In the genomic region with DNA sequence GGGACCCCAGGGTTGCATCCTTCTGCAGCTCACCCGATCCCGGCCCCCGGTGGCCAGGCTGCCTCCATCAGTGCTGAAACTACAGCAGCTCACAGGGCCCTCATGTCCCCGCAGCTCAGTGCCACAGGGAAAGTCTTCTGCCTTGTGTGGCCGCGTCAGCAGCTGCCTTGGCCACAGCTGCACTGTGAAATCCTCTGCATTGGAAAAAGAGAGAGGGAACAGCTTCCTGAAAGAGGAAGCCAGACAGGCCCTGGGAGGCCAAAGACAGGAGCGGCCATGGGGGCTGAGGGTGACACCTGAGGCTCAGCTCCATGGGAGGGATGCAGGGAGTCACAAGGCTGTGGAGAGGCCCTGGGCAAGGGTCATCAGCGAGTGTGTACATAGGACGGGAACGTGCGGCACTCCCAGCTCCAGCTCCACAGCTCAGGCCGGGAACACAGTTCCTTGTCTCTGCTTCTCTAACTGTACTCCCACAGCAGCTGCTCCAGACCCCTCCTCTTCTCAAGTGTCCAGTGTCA, we compare ENCODE assay signal across 19 cellular contexts. TPM values are rescaled to one million over a fixed set of nuclear protein-coding genes. Genes with fewer than 3 reads are reported as not detected.
DNase-seq lines count a peak whose midpoint lies in the region; ATAC-seq and TF ChIP-seq lines count a peak whose summit lies in the region.
"Had no signal": no experiment of that assay in that cellular context is flagged by ENCODE, and none has a peak within 500 bp of the region (broad histone marks: within the 10 kb centered on the region; RNA-seq: fewer than 3 reads in every experiment).

No MANE protein-coding gene starts in this region.

- no peak overlapping the region for H3K4me3 ChIP-seq in Peyer's patch
- H3K4me3 ChIP-seq in stomach, result no peak overlapping the region
- no peak overlapping the region for H3K4me3 ChIP-seq in sigmoid colon
- no peak overlapping the region for H3K4me3 ChIP-seq in GM23338
- H3K4me3 ChIP-seq: SJCRH30 had no signal

- no peaks in the 10 kb centered on the region for H3K79me2 ChIP-seq in GM23338 (replicated peaks; ENCODE audit: insufficient read depth)

- TF ChIP-seq EP300 in stomach (IDR thresholded peaks at IDR 0.05) (no peak), sigmoid colon (IDR thresholded peaks at IDR 0.05) (no peak)

- no peaks in the 10 kb centered on the region for H3K27me3 ChIP-seq in Peyer's patch
- H3K27me3 ChIP-seq in stomach, result no peaks in the 10 kb centered on the region
- H3K27me3 ChIP-seq in sigmoid colon, result no peaks in the 10 kb centered on the region
- H3K27me3 ChIP-seq in GM23338 (ENCODE audit: insufficient read depth), result no peaks in the 10 kb centered on the region
- H3K27me3 ChIP-seq: SJCRH30 had no signal

- H3K4me1 Mint-ChIP-seq in nephron progenitor cell (peaks cover 10% of the 10 kb centered on the region), GM23338 (no peaks in the 10 kb centered on the region)
- H3K4me1 Mint-ChIP-seq: CD4-positive, CD25-positive, alpha-beta regulatory T cell had no signal

- no peak overlapping the region for H3K4me2 ChIP-seq in GM23338

- H3K36me3 Mint-ChIP-seq in nephron progenitor cell (ENCODE audit: low read depth) (peaks cover 36% of the 10 kb centered on the region), GM23338 (ENCODE audit: low read depth) (peaks cover 50% of the 10 kb centered on the region)

- no peaks in the 10 kb centered on the region for H3K9me2 ChIP-seq in GM23338 (ENCODE audit: insufficient read depth)

- ATAC-seq in left colon, result peak; percentile 97
- ATAC-seq in GM23338, result no peak

- H3K9me3 Mint-ChIP-seq in nephron progenitor cell (no peaks in the 10 kb centered on the region), GM23338 (no peaks in the 10 kb centered on the region)
- H3K9me3 Mint-ChIP-seq: CD4-positive, CD25-positive, alpha-beta regulatory T cell; IgD-negative memory B cell had no signal

- no peaks in the 10 kb centered on the region for H3F3A ChIP-seq in GM23338 (replicated peaks; ENCODE audit: low read depth)

- H2AFZ ChIP-seq in GM23338, result no peak overlapping the region

- H4K20me1 ChIP-seq in GM23338 (replicated peaks; ENCODE audit: insufficient read depth), result no peaks in the 10 kb centered on the region; the same call in 1 of the 2 replicates

- H3K36me3 ChIP-seq in Peyer's patch (peaks cover 2 to 100% (median 5%) of the 10 kb centered on the region in 3 donors), stomach (peaks cover 96 to 100% (median 100%) of the 10 kb centered on the region in 4 donors), sigmoid colon (peaks cover 79 to 100% (median 93%) of the 10 kb centered on the region in 4 donors), GM23338 (ENCODE audit: insufficient read depth) (peaks cover 14% of the 10 kb centered on the region; the same call in 1 of the 2 replicates)

- no peaks in the 10 kb centered on the region for H3K9me3 ChIP-seq in Peyer's patch
- no peaks in the 10 kb centered on the region for H3K9me3 ChIP-seq in stomach
- no peaks in the 10 kb centered on the region for H3K9me3 ChIP-seq in sigmoid colon
- H3K9me3 ChIP-seq: SJCRH30 had no signal

- H3K27ac Mint-ChIP-seq in nephron progenitor cell (peak overlapping the region; percentile 76), GM23338 (no peak overlapping the region)

- 33 to 59% (median 44%) methylated on average over 12 of the region's 12 CpGs for WGBS in stomach, 5 donors
- WGBS in sigmoid colon, 2 donors, result 32 to 71% methylated on average over 12 of the region's 12 CpGs

- TF ChIP-seq POLR2A in Peyer's patch (IDR thresholded peaks at IDR 0.05) (peak; percentile 20 to 44), stomach (IDR thresholded peaks at IDR 0.05) (no peak), sigmoid colon (IDR thresholded peaks at IDR 0.05) (no peak), erythroblast (IDR thresholded peaks at IDR 0.05; ENCODE audit: low read length) (no peak)

- peak in 2 of 3 donors; percentile 87 to 88 for DNase-seq in Peyer's patch
- peak; percentile 74 to 83 for DNase-seq in left colon
- DNase-seq in nephron progenitor cell, result no peak
- peak; percentile 72 for DNase-seq in stomach
- no peak for DNase-seq in sigmoid colon
- DNase-seq in erythroblast (lab: John Stamatoyannopoulos, UW), result no peak
- DNase-seq in GM23338 (ENCODE audit: low spot score), result no peak
- no peak for DNase-seq in foreskin melanocyte
- DNase-seq: ACHN; CD4-positive, CD25-positive, alpha-beta regulatory T cell; DND-41; GDM1; GOT3; NCI-H1417 treated with DMSO at 0.1 percent for 48 hours; NCI-H2029 treated with DMSO at 0.1 percent for 48 hours; NCI-H510A; SJCRH30 had no signal

- H3K27me3 Mint-ChIP-seq in nephron progenitor cell (ENCODE audit: low read depth, poor library complexity) (peaks cover 3% of the 10 kb centered on the region), GM23338 (ENCODE audit: insufficient read depth, low read depth, poor library complexity) (peaks cover 3% of the 10 kb centered on the region)
- H3K27me3 Mint-ChIP-seq: CD4-positive, CD25-positive, alpha-beta regulatory T cell; IgD-negative memory B cell had no signal

- H3K27ac ChIP-seq in Peyer's patch, result peak overlapping the region in 3 of 4 donors; percentile 62 to 90 (median 88)
- peak overlapping the region; percentile 62 to 80 (median 69) for H3K27ac ChIP-seq in stomach
- H3K27ac ChIP-seq in sigmoid colon, result no peak overlapping the region
- H3K27ac ChIP-seq in GM23338 (ENCODE audit: low read depth), result no peak overlapping the region
- H3K27ac ChIP-seq: SJCRH30 had no signal

- H3K4me3 Mint-ChIP-seq in nephron progenitor cell (no peak overlapping the region), GM23338 (no peak overlapping the region)
- H3K4me3 Mint-ChIP-seq: IgD-negative memory B cell had no signal

- intact Hi-C loops in left colon (cut with DNase I, micrococcal nuclease) (no loop called here), stomach (cut with DNase I; ENCODE audit: low total_unique reads) (no loop called here), sigmoid colon (cut with DNase I) (no loop called here)

- TF ChIP-seq CTCF in Peyer's patch (IDR thresholded peaks at IDR 0.05), result no peak
- TF ChIP-seq CTCF in nephron progenitor cell (IDR thresholded peaks at IDR 0.05), result no peak
- no peak for TF ChIP-seq CTCF in stomach (IDR thresholded peaks at IDR 0.05)
- no peak for TF ChIP-seq CTCF in sigmoid colon (IDR thresholded peaks at IDR 0.05)
- TF ChIP-seq CTCF in GM23338 (conservative IDR thresholded peaks at IDR 0.05; ENCODE audit: low read depth in 2 of 2), result no peak

- H3K4me1 ChIP-seq in Peyer's patch (peaks cover 0 to 22% (median 0%) of the 10 kb centered on the region in 4 donors), stomach (peaks cover 0 to 20% (median 16%) of the 10 kb centered on the region in 4 donors), sigmoid colon (no peaks in the 10 kb centered on the region), GM23338 (ENCODE audit: insufficient read depth) (no peaks in the 10 kb centered on the region)
- H3K4me1 ChIP-seq: SJCRH30 had no signal

TF ChIP-seq in GM23338, 12 proteins besides CTCF, POLR2A, EP300 and RAD21 (continues in another document):
- no peak for TF ChIP-seq JUNB (IDR thresholded peaks at IDR 0.05; ENCODE audit: unreplicated experiment)
- TF ChIP-seq, protein P1, sequence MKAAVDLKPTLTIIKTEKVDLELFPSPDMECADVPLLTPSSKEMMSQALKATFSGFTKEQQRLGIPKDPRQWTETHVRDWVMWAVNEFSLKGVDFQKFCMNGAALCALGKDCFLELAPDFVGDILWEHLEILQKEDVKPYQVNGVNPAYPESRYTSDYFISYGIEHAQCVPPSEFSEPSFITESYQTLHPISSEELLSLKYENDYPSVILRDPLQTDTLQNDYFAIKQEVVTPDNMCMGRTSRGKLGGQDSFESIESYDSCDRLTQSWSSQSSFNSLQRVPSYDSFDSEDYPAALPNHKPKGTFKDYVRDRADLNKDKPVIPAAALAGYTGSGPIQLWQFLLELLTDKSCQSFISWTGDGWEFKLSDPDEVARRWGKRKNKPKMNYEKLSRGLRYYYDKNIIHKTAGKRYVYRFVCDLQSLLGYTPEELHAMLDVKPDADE (IDR thresholded peaks at IDR 0.05), result no peak
- no peak for TF ChIP-seq ZNF331 (CRISPR knock-in tag; IDR thresholded peaks at IDR 0.05; ENCODE audit: low read depth)
- TF ChIP-seq CREB1 (CRISPR knock-in tag; IDR thresholded peaks at IDR 0.05; ENCODE audit: low read depth), result no peak
- no peak for TF ChIP-seq STAT1 (IDR thresholded peaks at IDR 0.05; ENCODE audit: unreplicated experiment)

RNA-seq across cellular contexts. Expression of a gene that starts 32.7 kb away (rescaled TPM):
- total RNA-seq in Peyer's patch (10 to 100 TPM in 3 of 4 donors, 1 to 10 TPM in 1; 7.7 to 39.6 (median 14.2) TPM), left colon (10 to 100 TPM; 10.0 to 10.7 TPM), stomach (10 to 100 TPM in 3 of 5 donors, 1 to 10 TPM in 2; 4.1 to 30.4 (median 17.7) TPM), sigmoid colon (10 to 100 TPM in 3 of 4 donors, 1 to 10 TPM in 1; 7.4 to 14.3 (median 10.6) TPM)
- polyA plus RNA-seq in stomach (10 to 100 TPM in 2 of 3 donors, 1 to 10 TPM in 1; 7.5 to 16.0 (median 11.2) TPM), sigmoid colon (10 to 100 TPM in 1 of 3 donors, 1 to 10 TPM in 2; 6.0 to 11.8 (median 7.4) TPM), GM23338 (2016; fragmentation: Nextera tagmentation; extraction: Ambion mirVana) (39.5 and 42.7 TPM in 2 replicates)
- 27.0 and 27.8 TPM in 2 replicates for total RNA-seq in GM23338 (2014; rRNA removed; shearing (Covaris generic))

RNA-seq across cellular contexts. Expression of a gene that starts 37.2 kb away (rescaled TPM):
- total RNA-seq in Peyer's patch, result 100 to 1,000 TPM in 2 of 4 donors, 10 to 100 TPM in 2; 91.6 to 138 (median 110) TPM
- total RNA-seq in left colon, result 10 to 100 TPM; 72.1 to 74.3 TPM
- total RNA-seq in stomach, result 100 to 1,000 TPM in 1 of 5 donors, 10 to 100 TPM in 4; 16.9 to 190 (median 34.1) TPM
- 10 to 100 TPM in 1 of 3 donors, 1 to 10 TPM in 2; 9.3 to 11.6 (median 9.8) TPM for polyA plus RNA-seq in stomach
- total RNA-seq in sigmoid colon, result 10 to 100 TPM; 12.7 to 42.7 (median 19.6) TPM
- 10 to 100 TPM; 19.2 to 43.7 (median 22.9) TPM for polyA plus RNA-seq in sigmoid colon
- 8.5 and 12.9 TPM in 2 replicates for total RNA-seq in GM23338 (2014; rRNA removed; shearing (Covaris generic))
- polyA plus RNA-seq in GM23338 (2016; fragmentation: Nextera tagmentation; extraction: Ambion mirVana), result 3.0 and 3.2 TPM in 2 replicates

RNA-seq across cellular contexts. Expression of a gene that starts 43.1 kb away (rescaled TPM):
- total RNA-seq in Peyer's patch (10 to 100 TPM; 21.5 to 52.0 (median 28.4) TPM), left colon (10 to 100 TPM; 28.8 to 29.6 TPM), stomach (100 to 1,000 TPM in 1 of 5 donors, 10 to 100 TPM in 3, 1 to 10 TPM in 1; 2.6 to 104 (median 58.9) TPM), sigmoid colon (10 to 100 TPM; 43.2 to 55.8 (median 44.4) TPM)
- polyA plus RNA-seq in stomach (10 to 100 TPM; 39.2 to 69.5 (median 52.7) TPM), sigmoid colon (10 to 100 TPM; 31.2 to 54.1 (median 44.4) TPM), GM23338 (2016; fragmentation: Nextera tagmentation; extraction: Ambion mirVana) (108 and 110 TPM in 2 replicates)
- 247 and 254 TPM in 2 replicates for total RNA-seq in GM23338 (2014; rRNA removed; shearing (Covaris generic))

RNA-seq across cellular contexts. Expression of a gene that starts 59.8 kb away (rescaled TPM):
- total RNA-seq in Peyer's patch (under 1 TPM in 1 of 4 donors, not detected in 3; 0.13 TPM), left colon (under 1 TPM; 0.09 to 0.31 TPM), stomach (1 to 10 TPM in 1 of 5 donors, under 1 TPM in 2, not detected in 2; under 0.01 to 4.3 (median 0.37) TPM), sigmoid colon (1 to 10 TPM in 1 of 4 donors, under 1 TPM in 3; 0.33 to 1.4 (median 0.62) TPM)
- polyA plus RNA-seq in stomach (under 1 TPM in 2 of 3 donors, not detected in 1; 0.05 to 0.06 TPM), sigmoid colon (under 1 TPM; 0.23 to 0.60 (median 0.23) TPM), GM23338 (2016; fragmentation: Nextera tagmentation; extraction: Ambion mirVana) (0.09 and 0.15 TPM in 2 replicates)
- total RNA-seq in GM23338 (2014; rRNA removed; shearing (Covaris generic)), result 0.12 and 0.35 TPM in 2 replicates
- total RNA-seq: LHCN-M2, SJCRH30 had no signal
- polyA plus RNA-seq: CD4-positive, CD25-positive, alpha-beta regulatory T cell had no signal

Comparison
In these comparisons a context has a peak if more than half of its experiments do, and no peak if none do; other contexts are left out.
1. DNase-seq: peak in Peyer's patch (2 of 3), left colon (2 of 2) and stomach (single experiment); none in nephron progenitor cell (single experiment), sigmoid colon (single experiment), erythroblast (0 of 2), GM23338 (single experiment) and foreskin melanocyte (single experiment).
2. H3K27ac ChIP-seq: peak in Peyer's patch (3 of 4) and stomach (5 of 5); none in sigmoid colon (0 of 4) and GM23338 (single experiment).
3. POLR2A ChIP-seq: peak in Peyer's patch (2 of 2); none in stomach (0 of 4), sigmoid colon (0 of 2) and erythroblast (single experiment).